Comparison of ENCODE assay signal across 8 cellular contexts in genomic region chr10:125895130-125896087, GRCh38. TPM values are rescaled to one million over a fixed set of nuclear protein-coding genes. Genes with fewer than 3 reads are reported as not detected.
DNase-seq lines count a peak whose midpoint lies in the region; ATAC-seq and TF ChIP-seq lines count a peak whose summit lies in the region.
"Not testable (repeated sequence)": the region's sequence is repeated elsewhere in the genome, so short reads cannot be mapped to it uniquely, and the experiment has no call there.

No MANE protein-coding gene starts in this region.

- H3K27ac Mint-ChIP-seq in CD8-positive, alpha-beta T cell, result peak overlapping the region; percentile 88

- CTCF ChIA-PET in CD8-positive, alpha-beta T cell (lab: Charles Lee), result not testable (repeated sequence)

- TF ChIP-seq CTCF in CD8-positive, alpha-beta T cell (IDR thresholded peaks at IDR 0.05); fibroblast of mammary gland (conservative IDR thresholded peaks at IDR 0.05; ENCODE audit: control insufficient read depth, insufficient read depth, low read depth, low read length): not testable (repeated sequence)

- H3K9ac ChIP-seq in mucosa of rectum (ENCODE audit: low read depth in 1 of 2, low read length in 2 of 2), result peak overlapping the region; percentile 88 to 89

- H3K27me3 ChIP-seq in CD8-positive, alpha-beta T cell (ENCODE audit: insufficient read depth, low read length); SJSA1 (replicated peaks); mucosa of rectum (ENCODE audit: control insufficient read depth in 2 of 2, insufficient read depth in 2 of 2, low read length in 2 of 2): not testable (repeated sequence)

- intact Hi-C loops in CD8-positive, alpha-beta T cell (cut with DNase I, micrococcal nuclease), result loop anchor here (1.0 to 5.0 kb wide), 4 partner anchors 73 to 178 kb away; partner anchors contain the start of genes BCCIP (in 2 of the 2), EDRF1 (in 2 of the 2) and UROS (in 2 of the 2)

- H3K4me1 Mint-ChIP-seq in CD8-positive, alpha-beta T cell (ENCODE audit: low read depth), result peaks cover 18% of the 10 kb centered on the region

- H3K4me1 ChIP-seq in CD8-positive, alpha-beta T cell (ENCODE audit: insufficient read depth, low read length); SJSA1 (replicated peaks); mucosa of rectum (ENCODE audit: control insufficient read depth in 2 of 2, insufficient read depth in 2 of 2, low read length in 2 of 2): not testable (repeated sequence)

- H3K9me3 ChIP-seq in CD8-positive, alpha-beta T cell (ENCODE audit: low read length); SJSA1 (replicated peaks); mucosa of rectum (ENCODE audit: control insufficient read depth in 2 of 2, low read length in 2 of 2): not testable (repeated sequence)

- not testable (repeated sequence) for H3K9me3 Mint-ChIP-seq in CD8-positive, alpha-beta T cell

- POLR2A ChIA-PET in CD8-positive, alpha-beta T cell (lab: Charles Lee), result not testable (repeated sequence)

- H3K4me3 Mint-ChIP-seq in CD8-positive, alpha-beta T cell, result peak overlapping the region; percentile 95

- not testable (repeated sequence) for H3K36me3 Mint-ChIP-seq in CD8-positive, alpha-beta T cell

- DNase-seq in CD8-positive, alpha-beta T cell, result peak; percentile 7 to 59 (median 29)
- DNase-seq in SJSA1 (ENCODE audit: low read depth in 1 of 2, low spot score in 2 of 2) (peak; percentile 75 to 76), activated gamma-delta T cell treated with Interleukin-2 at 50 U/mL for 16 hours (peak; percentile 16), fibroblast of mammary gland (ENCODE audit: low read depth) (peak; percentile 59)
- DNase-seq in stimulated activated CD8-positive, alpha-beta memory T cell treated with anti-CD3 and anti-CD28 coated beads, Interleukin-15, amount 100 ng/mL, for 24 hours (ENCODE audit: low read depth), result peak; percentile 16

- not testable (repeated sequence) for H3K27ac ChIP-seq in CD8-positive, alpha-beta T cell (ENCODE audit: low read depth, low read length)
- H3K27ac ChIP-seq in SJSA1, result peak overlapping the region; percentile 65
- peak overlapping the region; percentile 85 to 89 for H3K27ac ChIP-seq in mucosa of rectum (ENCODE audit: low read depth in 2 of 2, low read length in 2 of 2)

- peak overlapping the region; percentile 55 for H3K4me3 ChIP-seq in CD8-positive, alpha-beta T cell (ENCODE audit: low read depth, low read length)
- H3K4me3 ChIP-seq in SJSA1, result peak overlapping the region; percentile 90
- peak overlapping the region; percentile 53 for H3K4me3 ChIP-seq in fibroblast of mammary gland (ENCODE audit: control insufficient read depth, low read depth, low read length)
- peak overlapping the region; percentile 77 to 82 for H3K4me3 ChIP-seq in mucosa of rectum (ENCODE audit: low read length in 2 of 2)

- ATAC-seq in CD8-positive, alpha-beta T cell, result peak; percentile 65
- ATAC-seq in GM21390 (IDR thresholded peaks at IDR 0.05; ENCODE audit: unreplicated experiment) (peak; percentile 53), HG03521 (IDR thresholded peaks at IDR 0.05; ENCODE audit: unreplicated experiment) (peak; percentile 44)

- peaks cover 12% of the 10 kb centered on the region for H3K27me3 Mint-ChIP-seq in CD8-positive, alpha-beta T cell (ENCODE audit: low read depth)

- not testable (repeated sequence) for H3K36me3 ChIP-seq in CD8-positive, alpha-beta T cell (ENCODE audit: insufficient read depth, low read length); SJSA1; mucosa of rectum (ENCODE audit: control insufficient read depth in 2 of 2, insufficient read depth in 2 of 2, low read length in 2 of 2)

RNA-seq across cellular contexts. Expression of gene FANK1, which starts 1.0 kb away (rescaled TPM):
- not detected for total RNA-seq in CD8-positive, alpha-beta T cell
- total RNA-seq in SJSA1 (2014; rRNA removed; shearing (Covaris generic)), result 0.18 TPM in 1 of 2 replicates, not detected in the other

RNA-seq across cellular contexts. Expression of gene DHX32, which starts 14.3 kb away (rescaled TPM):
- total RNA-seq in CD8-positive, alpha-beta T cell, result 1 to 10 TPM; 3.5 to 3.9 TPM
- total RNA-seq in SJSA1 (2014; rRNA removed; shearing (Covaris generic)), result 31.0 and 51.8 TPM in 2 replicates

Comparison
In these comparisons a context has a peak if more than half of its experiments do, and no peak if none do; other contexts are left out.
1. DNase-seq: peak in every context shown above with its lines; median percentile 76 in SJSA1; 59 in fibroblast of mammary gland; 29 in CD8-positive, alpha-beta T cell; 16 in activated gamma-delta T cell treated with Interleukin-2 at 50 U/mL for 16 hours; 16 in stimulated activated CD8-positive, alpha-beta memory T cell treated with anti-CD3 and anti-CD28 coated beads, Interleukin-15, amount 100 ng/mL, for 24 hours.